ENCODE assay signal across 12 cellular contexts in genomic region chr6:75882734-75883133, GRCh38.
DNase-seq lines count a peak whose midpoint lies in the region; ATAC-seq, FAIRE-seq and TF ChIP-seq lines count a peak whose summit lies in the region.
"Had no signal": no experiment of that assay in that cellular context is flagged by ENCODE, and none has a peak within 500 bp of the region (broad histone marks: within the 10 kb centered on the region; RNA-seq: fewer than 3 reads in every experiment).

No MANE protein-coding gene starts in this region.

- H3K4me2 ChIP-seq in K562 (ENCODE audit: insufficient read depth, low read length), result no peak overlapping the region

- H3K27ac ChIP-seq in K562 (ENCODE audit: extremely low read depth, low read depth, low read length) (no peak overlapping the region), uterus (no peak overlapping the region)

- H3K27me3 ChIP-seq in K562 (ENCODE audit: control insufficient read depth in 2 of 2, insufficient read depth in 2 of 2, low read length in 2 of 2), result no peaks in the 10 kb centered on the region
- no peaks in the 10 kb centered on the region for H3K27me3 ChIP-seq in uterus

- no peak for TF ChIP-seq EP300 in K562 (IDR thresholded peaks at IDR 0.05; ENCODE audit: low read length)

- H3K4me3 ChIP-seq in K562 (no peak overlapping the region), uterus (no peak overlapping the region)

- ATAC-seq in K562, result no peak
- ATAC-seq in GM18868 (IDR thresholded peaks at IDR 0.05; ENCODE audit: unreplicated experiment), result no peak
- ATAC-seq in GM21381 (IDR thresholded peaks at IDR 0.05; ENCODE audit: unreplicated experiment), result no peak

- no peaks in the 10 kb centered on the region for H4K20me1 ChIP-seq in K562 (replicated peaks; ENCODE audit: control insufficient read depth, insufficient read depth, low read length)

- intact Hi-C loops in K562 (cut with micrococcal nuclease), result no loop called here
- intact Hi-C loops in uterus (cut with DNase I; ENCODE audit: low total_unique reads), result no loop called here

- in situ Hi-C loops in K562 (cut with MboI), result no loop called here

- 12% methylated on average over 2 of the region's 2 CpGs for WGBS in K562 (ENCODE audit: insufficient coverage, low coverage, missing lambda C conversion rate)

- CTCF ChIA-PET in K562 (lab: Yijun Ruan, JAX; ENCODE audit: low intra/inter-chr PET ratio), result no interaction called here

- FAIRE-seq in K562 (lab: Jason Lieb, UNC) (no peak), islet of Langerhans (lab: Jason Lieb, UNC) (peak; percentile 5)
- FAIRE-seq: GM19239 had no signal

- POLR2A ChIA-PET in K562 (lab: Yijun Ruan, JAX), result no interaction called here

- no peaks in the 10 kb centered on the region for H3K79me2 ChIP-seq in K562 (ENCODE audit: control insufficient read depth, insufficient read depth, low read length)

- no peaks in the 10 kb centered on the region for H3K9me3 ChIP-seq in K562 (replicated peaks; ENCODE audit: control insufficient read depth, insufficient read depth, low read depth, low read length)
- no peaks in the 10 kb centered on the region for H3K9me3 ChIP-seq in uterus

- TF ChIP-seq POLR2A in K562 (conservative IDR thresholded peaks at IDR 0.05) (no peak), uterus (IDR thresholded peaks at IDR 0.05) (no peak)

- no peak overlapping the region for H2AFZ ChIP-seq in K562 (ENCODE audit: low read depth, low read length)

- H3K9ac ChIP-seq in K562 (ENCODE audit: insufficient read depth in 1 of 2, low read depth in 2 of 2, low read length in 2 of 2), result no peak overlapping the region

- TF ChIP-seq RAD21 in K562 (CRISPR knock-in tag; conservative IDR thresholded peaks at IDR 0.05 in 1 of 2, IDR thresholded peaks at IDR 0.05 in 1 of 2), result no peak

- no TSS peak for BruUV-seq in K562 (replicated peaks; lab: Mats Ljungman, UMichigan)

- H3K4me1 ChIP-seq in K562 (replicated peaks in 1 of 2; ENCODE audit: control insufficient read depth in 2 of 2, insufficient read depth in 2 of 2, low read length in 2 of 2), result no peaks in the 10 kb centered on the region
- H3K4me1 ChIP-seq in uterus, result no peaks in the 10 kb centered on the region

- DNase-seq in AG09319 (ENCODE audit: extremely low read depth, low read depth), result peak; percentile 3
- peak; percentile 69 for DNase-seq in HT1080 (ENCODE audit: low read depth)
- no peak for DNase-seq in K562 (ENCODE audit: extremely low read depth in 1 of 4, low spot score in 3 of 4)
- no peak for DNase-seq in uterus
- DNase-seq in SK-N-DZ (ENCODE audit: low spot score), result no peak
- DNase-seq: CD4-positive, CD25-positive, alpha-beta regulatory T cell; H7; KBM-7 had no signal

- TF ChIP-seq CTCF in AG09319 (IDR thresholded peaks at IDR 0.05; ENCODE audit: low read depth, low read length) (no peak), K562 (IDR thresholded peaks at IDR 0.05 in 2 of 3, conservative IDR thresholded peaks at IDR 0.05 in 1 of 3; ENCODE audit: insufficient read depth in 2 of 3, low read depth in 1 of 3, low read length in 3 of 3) (no peak), uterus (IDR thresholded peaks at IDR 0.05) (no peak)

- H3K36me3 ChIP-seq in K562 (ENCODE audit: control insufficient read depth, insufficient read depth, low read length) (no peaks in the 10 kb centered on the region), uterus (no peaks in the 10 kb centered on the region)

- H3K9me1 ChIP-seq in K562 (ENCODE audit: control insufficient read depth, insufficient read depth, low read length), result no peaks in the 10 kb centered on the region

TF ChIP-seq in K562, 482 proteins besides CTCF, POLR2A, EP300 and RAD21 (continues in another document):
- TF ChIP-seq ZNF75A (CRISPR knock-in tag; IDR thresholded peaks at IDR 0.05), result no peak
- no peak for TF ChIP-seq NR4A1 (CRISPR knock-in tag; IDR thresholded peaks at IDR 0.05)
- no peak for TF ChIP-seq NR4A1 (tag; IDR thresholded peaks at IDR 0.05)
- no peak for TF ChIP-seq TCF15 (CRISPR knock-in tag; IDR thresholded peaks at IDR 0.05)
- TF ChIP-seq TAL1 (IDR thresholded peaks at IDR 0.05), result no peak
- 0 out of 2 replicates have a peak, but pooled peaks have one; percentile 6 for TF ChIP-seq JUND (IDR thresholded peaks at IDR 0.05; ENCODE audit: borderline replicate concordance, low read depth, low read length)
- 0 out of 3 replicates have a peak, but pooled peaks have one; percentile 28 for TF ChIP-seq JUND (tag; IDR thresholded peaks at IDR 0.05; ENCODE audit: borderline replicate concordance, low read depth, low read length)
- no peak for TF ChIP-seq ZNF57 (CRISPR knock-in tag; IDR thresholded peaks at IDR 0.05)
- no peak for TF ChIP-seq RBBP5 (IDR thresholded peaks at IDR 0.05; ENCODE audit: borderline replicate concordance, insufficient read depth, low read length, poor library complexity, severe bottlenecking)
- TF ChIP-seq BCL6 (CRISPR knock-in tag; IDR thresholded peaks at IDR 0.05), result no peak
- TF ChIP-seq YBX1 (IDR thresholded peaks at IDR 0.05), result no peak
- TF ChIP-seq CBFA2T2 (conservative IDR thresholded peaks at IDR 0.05), result no peak
- no peak for TF ChIP-seq HDGF (IDR thresholded peaks at IDR 0.05)
- no peak for TF ChIP-seq RERE (CRISPR knock-in tag; IDR thresholded peaks at IDR 0.05; ENCODE audit: borderline replicate concordance)
- no peak for TF ChIP-seq ZNF354B (CRISPR knock-in tag; IDR thresholded peaks at IDR 0.05)
- TF ChIP-seq BRF2 (IDR thresholded peaks at IDR 0.05; ENCODE audit: borderline replicate concordance, insufficient read depth, insufficient read length), result no peak
- TF ChIP-seq ZNF830 (CRISPR knock-in tag; IDR thresholded peaks at IDR 0.05), result no peak

Comparison
In these comparisons a context has a peak if more than half of its experiments do, and no peak if none do; other contexts are left out.
1. DNase-seq: peak in AG09319 (single experiment) and HT1080 (single experiment); none in K562 (0 of 4), uterus (0 of 2) and SK-N-DZ (single experiment).